8 cellular contexts compared by ENCODE assay signal in genomic region chr10:77801474-77802238, GRCh38.
DNase-seq lines count a peak whose midpoint lies in the region; ATAC-seq and TF ChIP-seq lines count a peak whose summit lies in the region.

No MANE protein-coding gene starts in this region.

- peak; percentile 31 for DNase-seq in activated effector memory CD4-positive, alpha-beta T cell treated with Interleukin-2 at 50 U/mL for 16 hours
- DNase-seq in retinal pigment epithelial cell (ENCODE audit: low read depth) (peak; percentile 6), NCI-H2196 treated with DMSO at 0.1 percent for 48 hours (lab: John Stamatoyannopoulos, UW; ENCODE audit: unreplicated experiment) (no peak), GF-D8 (lab: John Stamatoyannopoulos, UW) (no peak), GM19240 (ENCODE audit: insufficient read length, low spot score) (no peak)

- H3K4me3 ChIP-seq in retinal pigment epithelial cell (ENCODE audit: low read length) = no peak overlapping the region

- TF ChIP-seq CTCF in retinal pigment epithelial cell (conservative IDR thresholded peaks at IDR 0.05; ENCODE audit: low read depth, low read length) = no peak

- ATAC-seq in GM18868 (IDR thresholded peaks at IDR 0.05; ENCODE audit: unreplicated experiment) (peak; percentile 81), HG03442 (IDR thresholded peaks at IDR 0.05; ENCODE audit: unreplicated experiment) (peak; percentile 72), GM21737 (IDR thresholded peaks at IDR 0.05; ENCODE audit: unreplicated experiment) (no peak)

Comparison
In these comparisons a context has a peak if more than half of its experiments do, and no peak if none do; other contexts are left out.
1. DNase-seq: peak in activated effector memory CD4-positive, alpha-beta T cell treated with Interleukin-2 at 50 U/mL for 16 hours (single experiment) and retinal pigment epithelial cell (single experiment); none in NCI-H2196 treated with DMSO at 0.1 percent for 48 hours (single experiment), GF-D8 (single experiment) and GM19240 (single experiment).